ENCODE assay signal across 9 cellular contexts in genomic region chr6:154675602-154676088, GRCh38. TPM values are rescaled to one million over a fixed set of nuclear protein-coding genes. Genes with fewer than 3 reads are reported as not detected.
DNase-seq lines count a peak whose midpoint lies in the region; ATAC-seq, FAIRE-seq and TF ChIP-seq lines count a peak whose summit lies in the region.
"Had no signal": no experiment of that assay in that cellular context is flagged by ENCODE, and none has a peak within 500 bp of the region (broad histone marks: within the 10 kb centered on the region; RNA-seq: fewer than 3 reads in every experiment).

No MANE protein-coding gene starts in this region.

- H3K9me3 ChIP-seq in HAP-1 (no peaks in the 10 kb centered on the region), Loucy (ENCODE audit: insufficient read depth, low read depth, low read length) (no peaks in the 10 kb centered on the region), stomach (no peaks in the 10 kb centered on the region)

- peak; percentile 100 for ATAC-seq in activated T-cell treated with anti-CD3 and anti-CD28 coated beads, Interleukin-2, amount 50 U/mL, for 4 hours

- no peak overlapping the region for H3K27ac Mint-ChIP-seq in neural crest cell (ENCODE audit: unreplicated experiment)

- no peaks in the 10 kb centered on the region for H3F3A ChIP-seq in Loucy (ENCODE audit: low read depth)

- TF ChIP-seq CTCF in Loucy (conservative IDR thresholded peaks at IDR 0.05; ENCODE audit: low read length): peak; percentile 100
- peak; percentile 100 for TF ChIP-seq CTCF in fibroblast of mammary gland (conservative IDR thresholded peaks at IDR 0.05; ENCODE audit: control insufficient read depth, insufficient read depth, low read depth, low read length)
- peak; percentile 100 for TF ChIP-seq CTCF in neural crest cell (conservative IDR thresholded peaks at IDR 0.05)
- peak in 5 of 7 experiments; percentile 94 to 99 (median 96) for TF ChIP-seq CTCF in stomach (IDR thresholded peaks at IDR 0.05)

- no peaks in the 10 kb centered on the region for H3K36me3 ChIP-seq in HAP-1 (replicated peaks)
- no peaks in the 10 kb centered on the region for H3K36me3 ChIP-seq in Loucy (ENCODE audit: insufficient read depth, low read length)
- no peaks in the 10 kb centered on the region for H3K36me3 ChIP-seq in stomach

- H3K4me1 ChIP-seq in HAP-1 (no peaks in the 10 kb centered on the region), Loucy (ENCODE audit: insufficient read depth, low read length, poor library complexity, severe bottlenecking) (no peaks in the 10 kb centered on the region), stomach (no peaks in the 10 kb centered on the region)

- no peak for TF ChIP-seq EP300 in stomach (IDR thresholded peaks at IDR 0.05)

- H3K27ac ChIP-seq in stomach: no peak overlapping the region
- H3K27ac ChIP-seq: skin epidermis had no signal

- in situ Hi-C loops in HAP-1 (cut with MboI; ENCODE audit: low sequenced_read_pairs): loop anchor here (5.0 kb wide), 1 partner anchor 127 kb away; no protein-coding TSS in a partner anchor

- FAIRE-seq in RCC 7860 (lab: Jason Lieb, UNC): peak; percentile 86

- H3K4me3 ChIP-seq in HAP-1: no peak overlapping the region
- H3K4me3 ChIP-seq in Loucy (ENCODE audit: low read length, poor library complexity, severe bottlenecking): no peak overlapping the region
- H3K4me3 ChIP-seq in fibroblast of mammary gland (ENCODE audit: control insufficient read depth, low read depth, low read length): no peak overlapping the region
- no peak overlapping the region for H3K4me3 ChIP-seq in stomach
- H3K4me3 ChIP-seq: skin epidermis had no signal

- no peaks in the 10 kb centered on the region for H3K4me1 Mint-ChIP-seq in activated T-cell treated with anti-CD3 and anti-CD28 coated beads, Interleukin-2, amount 50 U/mL, for 4 hours (ENCODE audit: low read depth)
- H3K4me1 Mint-ChIP-seq in neural crest cell: no peaks in the 10 kb centered on the region

- H3K27me3 Mint-ChIP-seq in activated T-cell treated with anti-CD3 and anti-CD28 coated beads, Interleukin-2, amount 50 U/mL, for 4 hours (ENCODE audit: low read depth): no peaks in the 10 kb centered on the region
- H3K27me3 Mint-ChIP-seq in neural crest cell (ENCODE audit: low read depth): no peaks in the 10 kb centered on the region

- H2AFZ ChIP-seq in Loucy (ENCODE audit: low read length): no peak overlapping the region

- H3K27me3 ChIP-seq in HAP-1 (ENCODE audit: low read depth) (no peaks in the 10 kb centered on the region), Loucy (ENCODE audit: insufficient read depth, low read length, poor library complexity, severe bottlenecking) (no peaks in the 10 kb centered on the region), stomach (no peaks in the 10 kb centered on the region)

- H3K9ac ChIP-seq in Loucy (ENCODE audit: low read depth, low read length, poor library complexity, severe bottlenecking): no peak overlapping the region

- H3K9me3 Mint-ChIP-seq in activated T-cell treated with anti-CD3 and anti-CD28 coated beads, Interleukin-2, amount 50 U/mL, for 4 hours: no peaks in the 10 kb centered on the region
- no peaks in the 10 kb centered on the region for H3K9me3 Mint-ChIP-seq in neural crest cell

- no peak overlapping the region for H3K4me2 ChIP-seq in Loucy (ENCODE audit: low read depth, low read length, poor library complexity, severe bottlenecking)

- no peaks in the 10 kb centered on the region for H3K9me2 ChIP-seq in Loucy (replicated peaks; ENCODE audit: low read depth, low read length)

- DNase-seq in GM03348 (ENCODE audit: low spot score) (peak; percentile 95), HAP-1 (ENCODE audit: low spot score in 2 of 2) (peak; percentile 93), RCC 7860 (ENCODE audit: low spot score) (peak; percentile 87), fibroblast of mammary gland (ENCODE audit: low read depth) (peak; percentile 96), neural crest cell (ENCODE audit: low read depth, low spot score) (peak; percentile 87), stomach (peak; percentile 92)
- peak; percentile 79 for DNase-seq in activated T-cell treated with anti-CD3 and anti-CD28 coated beads, Interleukin-2, amount 50 U/mL, for 4 hours

- no peaks in the 10 kb centered on the region for H3K79me2 ChIP-seq in Loucy (ENCODE audit: insufficient read depth, low read length)

- TF ChIP-seq POLR2A in stomach (IDR thresholded peaks at IDR 0.05): no peak

- WGBS in stomach, 5 donors: 0 to 1% (median 0%) methylated on average over 4 of the region's 4 CpGs

- intact Hi-C loops in stomach (cut with DNase I; ENCODE audit: low total_unique reads): loop anchor here (5.0 kb wide), 1 partner anchor 132 kb away; no protein-coding TSS in a partner anchor

- H3K4me3 Mint-ChIP-seq in activated T-cell treated with anti-CD3 and anti-CD28 coated beads, Interleukin-2, amount 50 U/mL, for 4 hours: no peak overlapping the region
- no peak overlapping the region for H3K4me3 Mint-ChIP-seq in neural crest cell

- H4K20me1 ChIP-seq in Loucy (ENCODE audit: insufficient read depth, low read length, poor library complexity, severe bottlenecking): no peaks in the 10 kb centered on the region

- no peaks in the 10 kb centered on the region for H3K36me3 Mint-ChIP-seq in activated T-cell treated with anti-CD3 and anti-CD28 coated beads, Interleukin-2, amount 50 U/mL, for 4 hours (ENCODE audit: insufficient read depth)
- no peaks in the 10 kb centered on the region for H3K36me3 Mint-ChIP-seq in neural crest cell (ENCODE audit: low read depth)

RNA-seq across cellular contexts. Expression of gene SCAF8, which starts 57.6 kb away (rescaled TPM):
- 10 to 100 TPM; 39.1 to 43.4 (median 43.1) TPM for total RNA-seq in activated T-cell treated with anti-CD3 and anti-CD28 coated beads, Interleukin-2, amount 50 U/mL, for 4 hours
- total RNA-seq in neural crest cell (63.6 and 64.8 TPM in 2 replicates), stomach (10 to 100 TPM; 15.1 to 62.5 (median 38.8) TPM)
- polyA plus RNA-seq in stomach: 1 to 10 TPM; 6.6 to 9.2 (median 7.0) TPM
